Comparison of ENCODE assay signal across 1 cellular context in genomic region chr12:110661337-110661972, GRCh38.
TF ChIP-seq lines count a peak whose summit lies in the region.

No MANE protein-coding gene starts in this region.

TF ChIP-seq in GM12878, 131 proteins besides CTCF, POLR2A, EP300 and RAD21 (continued from another document):
- TF ChIP-seq, protein P1, sequence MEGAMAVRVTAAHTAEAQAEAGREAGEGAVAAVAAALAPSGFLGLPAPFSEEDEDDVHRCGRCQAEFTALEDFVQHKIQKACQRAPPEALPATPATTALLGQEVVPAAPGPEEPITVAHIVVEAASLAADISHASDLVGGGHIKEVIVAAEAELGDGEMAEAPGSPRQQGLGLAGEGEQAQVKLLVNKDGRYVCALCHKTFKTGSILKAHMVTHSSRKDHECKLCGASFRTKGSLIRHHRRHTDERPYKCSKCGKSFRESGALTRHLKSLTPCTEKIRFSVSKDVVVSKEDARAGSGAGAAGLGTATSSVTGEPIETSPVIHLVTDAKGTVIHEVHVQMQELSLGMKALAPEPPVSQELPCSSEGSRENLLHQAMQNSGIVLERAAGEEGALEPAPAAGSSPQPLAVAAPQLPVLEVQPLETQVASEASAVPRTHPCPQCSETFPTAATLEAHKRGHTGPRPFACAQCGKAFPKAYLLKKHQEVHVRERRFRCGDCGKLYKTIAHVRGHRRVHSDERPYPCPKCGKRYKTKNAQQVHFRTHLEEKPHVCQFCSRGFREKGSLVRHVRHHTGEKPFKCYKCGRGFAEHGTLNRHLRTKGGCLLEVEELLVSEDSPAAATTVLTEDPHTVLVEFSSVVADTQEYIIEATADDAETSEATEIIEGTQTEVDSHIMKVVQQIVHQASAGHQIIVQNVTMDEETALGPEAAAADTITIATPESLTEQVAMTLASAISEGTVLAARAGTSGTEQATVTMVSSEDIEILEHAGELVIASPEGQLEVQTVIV (IDR thresholded peaks at IDR 0.05; ENCODE audit: borderline replicate concordance, partially characterized antibody), result peak; percentile 40
- TF ChIP-seq, protein P2, sequence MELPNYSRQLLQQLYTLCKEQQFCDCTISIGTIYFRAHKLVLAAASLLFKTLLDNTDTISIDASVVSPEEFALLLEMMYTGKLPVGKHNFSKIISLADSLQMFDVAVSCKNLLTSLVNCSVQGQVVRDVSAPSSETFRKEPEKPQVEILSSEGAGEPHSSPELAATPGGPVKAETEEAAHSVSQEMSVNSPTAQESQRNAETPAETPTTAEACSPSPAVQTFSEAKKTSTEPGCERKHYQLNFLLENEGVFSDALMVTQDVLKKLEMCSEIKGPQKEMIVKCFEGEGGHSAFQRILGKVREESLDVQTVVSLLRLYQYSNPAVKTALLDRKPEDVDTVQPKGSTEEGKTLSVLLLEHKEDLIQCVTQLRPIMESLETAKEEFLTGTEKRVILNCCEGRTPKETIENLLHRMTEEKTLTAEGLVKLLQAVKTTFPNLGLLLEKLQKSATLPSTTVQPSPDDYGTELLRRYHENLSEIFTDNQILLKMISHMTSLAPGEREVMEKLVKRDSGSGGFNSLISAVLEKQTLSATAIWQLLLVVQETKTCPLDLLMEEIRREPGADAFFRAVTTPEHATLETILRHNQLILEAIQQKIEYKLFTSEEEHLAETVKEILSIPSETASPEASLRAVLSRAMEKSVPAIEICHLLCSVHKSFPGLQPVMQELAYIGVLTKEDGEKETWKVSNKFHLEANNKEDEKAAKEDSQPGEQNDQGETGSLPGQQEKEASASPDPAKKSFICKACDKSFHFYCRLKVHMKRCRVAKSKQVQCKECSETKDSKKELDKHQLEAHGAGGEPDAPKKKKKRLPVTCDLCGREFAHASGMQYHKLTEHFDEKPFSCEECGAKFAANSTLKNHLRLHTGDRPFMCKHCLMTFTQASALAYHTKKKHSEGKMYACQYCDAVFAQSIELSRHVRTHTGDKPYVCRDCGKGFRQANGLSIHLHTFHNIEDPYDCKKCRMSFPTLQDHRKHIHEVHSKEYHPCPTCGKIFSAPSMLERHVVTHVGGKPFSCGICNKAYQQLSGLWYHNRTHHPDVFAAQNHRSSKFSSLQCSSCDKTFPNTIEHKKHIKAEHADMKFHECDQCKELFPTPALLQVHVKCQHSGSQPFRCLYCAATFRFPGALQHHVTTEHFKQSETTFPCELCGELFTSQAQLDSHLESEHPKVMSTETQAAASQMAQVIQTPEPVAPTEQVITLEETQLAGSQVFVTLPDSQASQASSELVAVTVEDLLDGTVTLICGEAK (IDR thresholded peaks at IDR 0.05; ENCODE audit: borderline replicate concordance), result peak; percentile 53; the same call in 1 of the 2 replicates
- peak; percentile 67; the same call in 1 of the 2 replicates for TF ChIP-seq SIN3A (IDR thresholded peaks at IDR 0.05; ENCODE audit: low read depth, low read length)
- 0 out of 2 replicates have a peak, but pooled peaks have one; percentile 62 for TF ChIP-seq RCOR1 (conservative IDR thresholded peaks at IDR 0.05; ENCODE audit: low read depth, low read length)
- peak; percentile 29; the same call in 1 of the 2 replicates for TF ChIP-seq SMC3 (IDR thresholded peaks at IDR 0.05; ENCODE audit: borderline replicate concordance, low read length)
- TF ChIP-seq HCFC1 (IDR thresholded peaks at IDR 0.05; ENCODE audit: low read length), result 0 out of 2 replicates have a peak, but pooled peaks have one; percentile 34
- no peak for TF ChIP-seq YBX1 (IDR thresholded peaks at IDR 0.05)
- TF ChIP-seq DPF2 (IDR thresholded peaks at IDR 0.05), result 0 out of 2 replicates have a peak, but pooled peaks have one; percentile 78
- TF ChIP-seq LARP7 (IDR thresholded peaks at IDR 0.05), result peak; percentile 42; the same call in 1 of the 2 replicates
- peak; percentile 93 for TF ChIP-seq KLF5 (IDR thresholded peaks at IDR 0.05; ENCODE audit: partially characterized antibody)
- peak; percentile 96 for TF ChIP-seq CREB1 (IDR thresholded peaks at IDR 0.05; ENCODE audit: low read depth)
- peak; percentile 86 for TF ChIP-seq ZBED1 (IDR thresholded peaks at IDR 0.05; ENCODE audit: borderline replicate concordance)
- TF ChIP-seq NFIC (IDR thresholded peaks at IDR 0.05; ENCODE audit: low read depth, low read length), result peak; percentile 93
- peak; percentile 96 for TF ChIP-seq CREM (IDR thresholded peaks at IDR 0.05; ENCODE audit: low read depth)
- peak; percentile 77; the same call in 1 of the 2 replicates for TF ChIP-seq GABPA (IDR thresholded peaks at IDR 0.05; ENCODE audit: low read depth)
- no peak for TF ChIP-seq NRF1 (conservative IDR thresholded peaks at IDR 0.05; ENCODE audit: low read depth, low read length)
- TF ChIP-seq TCF3 (IDR thresholded peaks at IDR 0.05; ENCODE audit: borderline replicate concordance, insufficient read depth, low read depth, low read length), result no peak
- TF ChIP-seq ZNF217 (IDR thresholded peaks at IDR 0.05), result peak; percentile 72; the same call in 1 of the 2 replicates
- TF ChIP-seq HDAC2 (IDR thresholded peaks at IDR 0.05), result no peak
- no peak for TF ChIP-seq FOS (IDR thresholded peaks at IDR 0.05; ENCODE audit: borderline replicate concordance, extremely low read depth, insufficient read length)
- TF ChIP-seq JUNB (IDR thresholded peaks at IDR 0.05), result peak; percentile 44; the same call in 1 of the 2 replicates
- TF ChIP-seq TCF12 (IDR thresholded peaks at IDR 0.05; ENCODE audit: low read depth, low read length), result peak; percentile 75; the same call in 1 of the 2 replicates
- TF ChIP-seq SMARCA5 (IDR thresholded peaks at IDR 0.05), result peak; percentile 62; the same call in 1 of the 2 replicates
- TF ChIP-seq SREBF2 (IDR thresholded peaks at IDR 0.05; ENCODE audit: low read length), result no peak
- TF ChIP-seq ZNF207 (IDR thresholded peaks at IDR 0.05; ENCODE audit: borderline replicate concordance), result peak; percentile 62; the same call in 1 of the 2 replicates
- TF ChIP-seq ZNF622 (IDR thresholded peaks at IDR 0.05), result no peak
- peak; percentile 60 for TF ChIP-seq MLLT1 (IDR thresholded peaks at IDR 0.05)
- peak; percentile 86 for TF ChIP-seq MTA3 (IDR thresholded peaks at IDR 0.05; ENCODE audit: borderline replicate concordance, low read length)
- TF ChIP-seq ZNF687 (IDR thresholded peaks at IDR 0.05), result peak; percentile 93
- TF ChIP-seq ATF7 (IDR thresholded peaks at IDR 0.05; ENCODE audit: low read depth), result peak; percentile 95
- 0 out of 2 replicates have a peak, but pooled peaks have one; percentile 14 for TF ChIP-seq MYB (IDR thresholded peaks at IDR 0.05; ENCODE audit: borderline replicate concordance, low read depth, low read length)
- TF ChIP-seq TCF7 (IDR thresholded peaks at IDR 0.05; ENCODE audit: borderline replicate concordance), result no peak
- no peak for TF ChIP-seq EZH2 (IDR thresholded peaks at IDR 0.05; ENCODE audit: borderline replicate concordance, control insufficient read depth, low read depth, low read length)
- peak; percentile 92 to 94 for TF ChIP-seq IKZF2 (IDR thresholded peaks at IDR 0.05)
- TF ChIP-seq BACH1 (IDR thresholded peaks at IDR 0.05; ENCODE audit: borderline replicate concordance), result peak; percentile 64; the same call in 1 of the 2 replicates
- TF ChIP-seq, protein P3, sequence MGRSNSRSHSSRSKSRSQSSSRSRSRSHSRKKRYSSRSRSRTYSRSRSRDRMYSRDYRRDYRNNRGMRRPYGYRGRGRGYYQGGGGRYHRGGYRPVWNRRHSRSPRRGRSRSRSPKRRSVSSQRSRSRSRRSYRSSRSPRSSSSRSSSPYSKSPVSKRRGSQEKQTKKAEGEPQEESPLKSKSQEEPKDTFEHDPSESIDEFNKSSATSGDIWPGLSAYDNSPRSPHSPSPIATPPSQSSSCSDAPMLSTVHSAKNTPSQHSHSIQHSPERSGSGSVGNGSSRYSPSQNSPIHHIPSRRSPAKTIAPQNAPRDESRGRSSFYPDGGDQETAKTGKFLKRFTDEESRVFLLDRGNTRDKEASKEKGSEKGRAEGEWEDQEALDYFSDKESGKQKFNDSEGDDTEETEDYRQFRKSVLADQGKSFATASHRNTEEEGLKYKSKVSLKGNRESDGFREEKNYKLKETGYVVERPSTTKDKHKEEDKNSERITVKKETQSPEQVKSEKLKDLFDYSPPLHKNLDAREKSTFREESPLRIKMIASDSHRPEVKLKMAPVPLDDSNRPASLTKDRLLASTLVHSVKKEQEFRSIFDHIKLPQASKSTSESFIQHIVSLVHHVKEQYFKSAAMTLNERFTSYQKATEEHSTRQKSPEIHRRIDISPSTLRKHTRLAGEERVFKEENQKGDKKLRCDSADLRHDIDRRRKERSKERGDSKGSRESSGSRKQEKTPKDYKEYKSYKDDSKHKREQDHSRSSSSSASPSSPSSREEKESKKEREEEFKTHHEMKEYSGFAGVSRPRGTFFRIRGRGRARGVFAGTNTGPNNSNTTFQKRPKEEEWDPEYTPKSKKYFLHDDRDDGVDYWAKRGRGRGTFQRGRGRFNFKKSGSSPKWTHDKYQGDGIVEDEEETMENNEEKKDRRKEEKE (IDR thresholded peaks at IDR 0.05), result no peak
- no peak for TF ChIP-seq KDM1A (IDR thresholded peaks at IDR 0.05; ENCODE audit: borderline replicate concordance)
- peak; percentile 26; the same call in 1 of the 2 replicates for TF ChIP-seq ZNF384 (IDR thresholded peaks at IDR 0.05; ENCODE audit: borderline replicate concordance, low read depth, low read length)
- TF ChIP-seq ATF3 (IDR thresholded peaks at IDR 0.05; ENCODE audit: borderline replicate concordance, extremely low read depth, low read depth, low read length), result 0 out of 2 replicates have a peak, but pooled peaks have one; percentile 17
